ENCODE assay signal across 8 cellular contexts in the genomic region with DNA sequence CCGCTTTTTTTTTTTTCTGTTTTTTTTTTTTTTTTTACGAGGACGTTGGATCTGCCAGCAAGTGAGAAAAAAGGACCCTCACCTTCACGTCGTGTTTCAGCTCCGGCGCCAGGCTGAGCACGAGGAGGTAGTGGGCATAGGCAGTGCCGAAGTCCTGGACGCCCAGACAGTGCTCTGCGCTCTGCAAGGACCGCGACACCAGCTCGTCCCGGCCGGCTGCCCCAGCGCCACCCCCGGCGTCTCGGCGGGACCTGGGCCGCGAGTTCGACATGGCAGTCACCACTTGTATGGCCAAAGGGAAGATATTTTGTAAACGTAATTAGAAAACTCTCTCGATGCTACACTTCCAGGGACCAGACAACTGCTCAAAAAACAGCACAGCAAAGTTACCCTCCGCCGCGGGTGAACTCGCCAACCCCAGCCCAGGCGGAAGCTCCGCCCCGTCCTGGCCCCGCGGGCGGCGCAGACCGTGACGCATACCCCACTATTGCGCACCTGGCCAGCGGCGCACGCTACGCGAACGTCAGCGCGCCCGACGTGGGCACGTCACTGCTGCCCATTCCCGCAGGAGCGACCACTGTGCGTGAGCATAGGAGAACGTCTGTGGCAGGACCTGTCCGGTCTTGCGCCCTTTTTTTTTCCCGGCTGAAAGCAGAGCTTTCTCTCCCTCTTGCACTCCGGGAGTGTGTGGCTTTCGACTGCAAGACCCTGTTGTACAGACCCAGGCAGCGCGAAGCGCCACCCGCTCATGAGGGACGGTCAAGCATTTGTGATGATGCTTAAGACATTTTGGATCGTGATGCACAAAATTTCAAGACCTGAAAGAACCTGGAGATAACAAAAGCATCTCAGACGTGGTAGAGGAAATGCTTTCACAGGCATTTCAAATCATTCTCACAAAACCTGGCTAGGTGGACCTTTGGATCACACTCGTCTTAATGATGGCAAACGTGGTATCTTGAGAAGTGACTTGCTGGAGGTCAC. TPM values are rescaled to one million over a fixed set of nuclear protein-coding genes. Genes with fewer than 3 reads are reported as not detected.
DNase-seq lines count a peak whose midpoint lies in the region; TF ChIP-seq lines count a peak whose summit lies in the region.

A gene (minus strand): TSS at position 447 of the 984 bp plus-strand sequence. CDS start 176 bp downstream, at position 271.

- no peaks in the 10 kb centered on the region for H3K9me3 Mint-ChIP-seq in endothelial cell (ENCODE audit: unreplicated experiment)
- H3K9me3 Mint-ChIP-seq in mesothelial cell of epicardium: peaks cover 6% of the 10 kb centered on the region

- TF ChIP-seq CTCF in GM20000 (IDR thresholded peaks at IDR 0.05; ENCODE audit: extremely low read depth, missing control alignments): no peak
- no peak for TF ChIP-seq CTCF in endothelial cell (IDR thresholded peaks at IDR 0.05; ENCODE audit: unreplicated experiment)
- no peak for TF ChIP-seq CTCF in mesothelial cell of epicardium (IDR thresholded peaks at IDR 0.05; ENCODE audit: unreplicated experiment)

- H3K4me3 Mint-ChIP-seq in endothelial cell (ENCODE audit: unreplicated experiment) (peak within 1 kb of the TSS; percentile 93), mesothelial cell of epicardium (peak within 1 kb of the TSS; percentile 86)

- peaks cover 3% of the 10 kb centered on the region for H3K36me3 Mint-ChIP-seq in endothelial cell (ENCODE audit: low read depth, unreplicated experiment)
- H3K36me3 Mint-ChIP-seq in mesothelial cell of epicardium: peaks cover 4% of the 10 kb centered on the region

- peaks cover 3% of the 10 kb centered on the region for H3K27me3 Mint-ChIP-seq in endothelial cell (ENCODE audit: unreplicated experiment)
- H3K27me3 Mint-ChIP-seq in mesothelial cell of epicardium (ENCODE audit: low read depth): no peaks in the 10 kb centered on the region

- in situ Hi-C loops in Caki2 (cut with HindIII; ENCODE audit: low pct_unique_long_range_greater_than_20kb, low sequenced_read_pairs): no loop called here

- H3K27ac Mint-ChIP-seq in endothelial cell (ENCODE audit: unreplicated experiment): peak within 1 kb of the TSS; percentile 69
- peak within 1 kb of the TSS; percentile 91 for H3K27ac Mint-ChIP-seq in mesothelial cell of epicardium

- H3K4me1 Mint-ChIP-seq in endothelial cell (ENCODE audit: unreplicated experiment): no peaks in the 10 kb centered on the region
- peaks cover 18% of the 10 kb centered on the region for H3K4me1 Mint-ChIP-seq in mesothelial cell of epicardium

- DNase-seq in Caki2 (ENCODE audit: low read depth): peak; percentile 84
- peak; percentile 95 for DNase-seq in GM20000 (ENCODE audit: low spot score)
- DNase-seq in HS-5 (ENCODE audit: low read depth): peak; percentile 53
- DNase-seq in NOMO-1 treated with dmso at 0.1 percent for 144 hours (lab: John Stamatoyannopoulos, UW; ENCODE audit: unreplicated experiment): peak; percentile 80
- peak; percentile 89 for DNase-seq in activated CD8-positive, alpha-beta memory T cell treated with anti-CD3 and anti-CD28 coated beads, Interleukin-2, amount 50 U/mL, for 4 hours
- DNase-seq in endothelial cell (ENCODE audit: low spot score): peak; percentile 89
- DNase-seq in mesothelial cell of epicardium (ENCODE audit: low spot score in 2 of 2, unreplicated experiment in 2 of 2): peak; percentile 64 to 86
- DNase-seq in stimulated activated CD8-positive, alpha-beta memory T cell treated with anti-CD3 and anti-CD28 coated beads, Interleukin-15, amount 100 ng/mL, for 4 hours (ENCODE audit: low read depth in 2 of 2): peak; percentile 75 to 78

RNA-seq across cellular contexts. Expression of the gene that starts here (rescaled TPM):
- total RNA-seq in Caki2 (2014; rRNA removed; shearing (Covaris generic); ENCODE audit: low replicate concordance): 10.2 and 12.9 TPM in 2 replicates
- 8.3 TPM for total RNA-seq in endothelial cell (ENCODE audit: unreplicated experiment)
- total RNA-seq in mesothelial cell of epicardium: 13.6 to 14.8 TPM (median 13.6 TPM) in 3 replicates

Comparison
In these comparisons a context has a peak if more than half of its experiments do, and no peak if none do; other contexts are left out.
1. Peak in every context shown above with its lines: DNase-seq.